In genomic region chr16:50280932-50281331, GRCh38 we compare ENCODE assay signal across 17 cellular contexts. TPM values are rescaled to one million over a fixed set of nuclear protein-coding genes. Genes with fewer than 3 reads are reported as not detected.
DNase-seq lines count a peak whose midpoint lies in the region; ATAC-seq, FAIRE-seq and TF ChIP-seq lines count a peak whose summit lies in the region.
"Had no signal": no experiment of that assay in that cellular context is flagged by ENCODE, and none has a peak within 500 bp of the region (broad histone marks: within the 10 kb centered on the region; RNA-seq: fewer than 3 reads in every experiment).

No MANE protein-coding gene starts in this region.

- FAIRE-seq in H54 (lab: Jason Lieb, UNC), result no peak
- FAIRE-seq: GM12891 had no signal

- no peak overlapping the region for H3K23ac ChIP-seq in neuronal stem cell (ENCODE audit: low read depth, low read length, poor library complexity)

- H3K9me3 ChIP-seq in CD4-positive, CD25-positive, alpha-beta regulatory T cell (ENCODE audit: control insufficient read depth in 2 of 2, low read length in 2 of 2), result no peaks in the 10 kb centered on the region
- H3K9me3 ChIP-seq in neuronal stem cell (replicated peaks in 1 of 2; ENCODE audit: control insufficient read depth in 2 of 2, insufficient read depth in 1 of 2, low read depth in 1 of 2, low read length in 2 of 2), result no peaks in the 10 kb centered on the region
- H3K9me3 ChIP-seq: HAP-1 had no signal

- no peak overlapping the region for H3K4me3 ChIP-seq in CD4-positive, CD25-positive, alpha-beta regulatory T cell (ENCODE audit: low read depth, low read length)
- peak overlapping the region in 1 of 2 donors; percentile 24 for H3K4me3 ChIP-seq in neuronal stem cell (ENCODE audit: low read length in 2 of 2)
- H3K4me3 ChIP-seq: HAP-1, lung had no signal

- H2BK5ac ChIP-seq in neuronal stem cell (ENCODE audit: low read length), result no peak overlapping the region

- H3K4ac ChIP-seq in neuronal stem cell (ENCODE audit: low read length), result no peak overlapping the region

- no peak overlapping the region for H2BK120ac ChIP-seq in neuronal stem cell (ENCODE audit: low read depth, low read length)

- no peak for TF ChIP-seq POLR2A in H54 (IDR thresholded peaks at IDR 0.05; ENCODE audit: low read depth, low read length)

- H3K36me3 ChIP-seq in CD4-positive, CD25-positive, alpha-beta regulatory T cell (ENCODE audit: control insufficient read depth, insufficient read depth, low read length), result no peaks in the 10 kb centered on the region
- H3K36me3 ChIP-seq in neuronal stem cell (replicated peaks in 1 of 2; ENCODE audit: control insufficient read depth in 2 of 2, insufficient read depth in 2 of 2, low read length in 2 of 2), result no peaks in the 10 kb centered on the region
- H3K36me3 ChIP-seq: HAP-1 had no signal

- no peak for DNase-seq in CD4-positive, CD25-positive, alpha-beta regulatory T cell
- DNase-seq in neuronal stem cell (ENCODE audit: low spot score) (no peak), GM13977 (ENCODE audit: low spot score) (no peak), H54 (ENCODE audit: insufficient read length, low spot score) (no peak), pons (ENCODE audit: low spot score) (no peak)
- DNase-seq: activated CD4-positive, alpha-beta T cell treated with anti-CD3 and anti-CD28 coated beads for 36 hours; activated T-cell treated with anti-CD3 and anti-CD28 coated beads, Interleukin-2, amount 50 U/mL, for 48 hours; amygdala; EL; NCI-H187 had no signal

- peaks cover 100% of the 10 kb centered on the region for H3K4me1 ChIP-seq in CD4-positive, CD25-positive, alpha-beta regulatory T cell (ENCODE audit: control insufficient read depth, insufficient read depth, low read length, poor library complexity, severe bottlenecking)
- peaks cover 0 to 3% of the 10 kb centered on the region in 2 donors for H3K4me1 ChIP-seq in neuronal stem cell (ENCODE audit: control insufficient read depth in 2 of 2, insufficient read depth in 1 of 2, low read depth in 1 of 2, low read length in 2 of 2)

- H3K27ac ChIP-seq in CD4-positive, CD25-positive, alpha-beta regulatory T cell (ENCODE audit: insufficient read depth, low read length, poor library complexity, severe bottlenecking), result peak overlapping the region; percentile 62
- H3K27ac ChIP-seq in cingulate gyrus (ENCODE audit: low read depth, low read length) (peak overlapping the region; percentile 60), neuronal stem cell (replicated peaks; ENCODE audit: low read length) (no peak overlapping the region)

- ATAC-seq in CD4-positive, CD25-positive, alpha-beta regulatory T cell (ENCODE audit: low read depth in 2 of 2), result no peak
- ATAC-seq in HG03097 (IDR thresholded peaks at IDR 0.05; ENCODE audit: low FRiP score, unreplicated experiment), result no peak
- ATAC-seq: activated CD4-positive, alpha-beta T cell treated with anti-CD3 and anti-CD28 coated beads for 36 hours had no signal

- H2AFZ ChIP-seq in neuronal stem cell (ENCODE audit: low read length), result no peak overlapping the region

- no peaks in the 10 kb centered on the region for H3K79me1 ChIP-seq in neuronal stem cell (ENCODE audit: low read depth, low read length)

- no CpG with 5 or more reads among the region's 5 CpGs for WGBS in neuronal stem cell (ENCODE audit: extremely low coverage in 2 of 2, insufficient read length in 2 of 2, insufficient replicate concordance in 1 of 2), 2 donors

- H3K9me3 Mint-ChIP-seq in CD4-positive, CD25-positive, alpha-beta regulatory T cell, result no peaks in the 10 kb centered on the region
- H3K9me3 Mint-ChIP-seq in IgD-negative memory B cell, result no peaks in the 10 kb centered on the region
- H3K9me3 Mint-ChIP-seq: T-helper 2 cell treated with Interferon-gamma antibody and Interleukin-4, amounts not matched to agents 5 μg/mL and 100 μg/mL, for 36 hours had no signal

- peaks cover 12% of the 10 kb centered on the region for H3K36me3 Mint-ChIP-seq in CD4-positive, CD25-positive, alpha-beta regulatory T cell
- peaks cover 15% of the 10 kb centered on the region for H3K36me3 Mint-ChIP-seq in IgD-negative memory B cell

- no peaks in the 10 kb centered on the region for H3K27me3 Mint-ChIP-seq in CD4-positive, CD25-positive, alpha-beta regulatory T cell
- no peaks in the 10 kb centered on the region for H3K27me3 Mint-ChIP-seq in IgD-negative memory B cell
- H3K27me3 Mint-ChIP-seq: activated CD4-positive, alpha-beta T cell treated with anti-CD3 and anti-CD28 coated beads for 36 hours had no signal

- H2AK5ac ChIP-seq in neuronal stem cell (ENCODE audit: low read depth, low read length), result peak overlapping the region; percentile 86

- no peak overlapping the region for H2BK12ac ChIP-seq in neuronal stem cell (ENCODE audit: low read length)

- H3K4me2 ChIP-seq in neuronal stem cell (ENCODE audit: insufficient read depth, low read length, poor library complexity, severe bottlenecking), result no peak overlapping the region

- H4K91ac ChIP-seq in neuronal stem cell (ENCODE audit: low read depth, low read length, poor library complexity), result no peak overlapping the region

- H3K18ac ChIP-seq in neuronal stem cell (ENCODE audit: low read length), result no peak overlapping the region

- no peak for TF ChIP-seq CTCF in GM13977 (IDR thresholded peaks at IDR 0.05; ENCODE audit: extremely low read depth, insufficient read depth, missing control alignments)

- no peaks in the 10 kb centered on the region for H3K27me3 ChIP-seq in CD4-positive, CD25-positive, alpha-beta regulatory T cell (ENCODE audit: control insufficient read depth, insufficient read depth, low read length)
- H3K27me3 ChIP-seq in neuronal stem cell (ENCODE audit: control insufficient read depth in 3 of 3, insufficient read depth in 3 of 3, low read depth in 1 of 3, low read length in 3 of 3), result peaks cover 0 to 6% (median 0%) of the 10 kb centered on the region in 3 experiments

- no peak overlapping the region for H3K9ac ChIP-seq in neuronal stem cell (ENCODE audit: low read depth, low read length, poor library complexity)

- in situ Hi-C loops in GM13977 (cut with MboI; ENCODE audit: low pct_unique_long_range_greater_than_20kb, low sequenced_read_pairs, unreplicated experiment), result no loop called here

- no peak overlapping the region for H2BK15ac ChIP-seq in neuronal stem cell (ENCODE audit: low read length)

- peak overlapping the region; percentile 21 to 69 (median 66) for H3K27ac Mint-ChIP-seq in CD4-positive, CD25-positive, alpha-beta regulatory T cell
- H3K27ac Mint-ChIP-seq in IgD-negative memory B cell, result peak overlapping the region; percentile 91 to 98 (median 94)
- H3K27ac Mint-ChIP-seq: activated CD4-positive, alpha-beta T cell treated with anti-CD3 and anti-CD28 coated beads for 36 hours had no signal

- no peak overlapping the region for H4K8ac ChIP-seq in neuronal stem cell (ENCODE audit: low read depth, low read length)

- no peak overlapping the region for H3K14ac ChIP-seq in neuronal stem cell (ENCODE audit: low read length)

- H3K4me1 Mint-ChIP-seq in CD4-positive, CD25-positive, alpha-beta regulatory T cell, result peaks cover 26 to 99% (median 71%) of the 10 kb centered on the region in 4 donors
- H3K4me1 Mint-ChIP-seq in IgD-negative memory B cell, result peaks cover 62 to 75% (median 67%) of the 10 kb centered on the region in 3 donors

- peak overlapping the region in 3 of 4 donors; percentile 81 to 98 (median 86) for H3K4me3 Mint-ChIP-seq in CD4-positive, CD25-positive, alpha-beta regulatory T cell
- peak overlapping the region; percentile 44 to 97 (median 87) for H3K4me3 Mint-ChIP-seq in IgD-negative memory B cell

RNA-seq across cellular contexts. Expression of gene ADCY7, which starts 14.6 kb away (rescaled TPM):
- 233 TPM for total RNA-seq in CD4-positive, CD25-positive, alpha-beta regulatory T cell
- 10 to 100 TPM; 33.1 to 52.3 (median 46.6) TPM for polyA plus RNA-seq in CD4-positive, CD25-positive, alpha-beta regulatory T cell
- polyA plus RNA-seq in IgD-negative memory B cell, result 40.6 TPM
- 3.6 TPM for polyA plus RNA-seq in neuronal stem cell (2013, experiment 1 of 2)
- polyA plus RNA-seq in neuronal stem cell (2013, experiment 2 of 2), result 3.3 TPM
